Comparison of ENCODE assay signal across 10 cellular contexts in the genomic region with DNA sequence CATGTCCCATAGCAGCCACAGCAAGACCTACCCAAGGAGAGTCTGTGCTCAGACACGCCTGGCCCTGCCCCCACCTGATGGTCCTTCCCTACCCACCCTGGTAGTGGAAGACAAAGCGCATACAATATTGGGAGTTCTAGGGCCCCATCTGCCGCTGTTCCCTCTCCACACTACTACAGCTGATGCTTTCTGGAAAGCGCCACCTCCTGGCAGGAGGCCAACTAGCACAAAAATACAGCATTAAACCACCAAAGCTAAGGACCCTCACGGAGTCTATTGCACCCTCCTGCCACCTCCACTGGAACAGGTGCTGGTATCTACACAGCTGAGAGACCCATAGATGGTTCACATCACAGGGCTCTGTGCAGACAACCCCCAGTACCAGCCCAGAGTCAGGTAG. TPM values are rescaled to one million over a fixed set of nuclear protein-coding genes. Genes with fewer than 3 reads are reported as not detected.
DNase-seq lines count a peak whose midpoint lies in the region; ATAC-seq, FAIRE-seq and TF ChIP-seq lines count a peak whose summit lies in the region.
"Not testable (repeated sequence)": the region's sequence is repeated elsewhere in the genome, so short reads cannot be mapped to it uniquely, and the experiment has no call there.
"Had no signal": no experiment of that assay in that cellular context is flagged by ENCODE, and none has a peak within 500 bp of the region (broad histone marks: within the 10 kb centered on the region; RNA-seq: fewer than 3 reads in every experiment).

No MANE protein-coding gene starts in this region.

- H2BK20ac ChIP-seq in H9 (ENCODE audit: low read depth, low read length, poor library complexity, severe bottlenecking): not testable (repeated sequence)

- not testable (repeated sequence) for H3K79me1 ChIP-seq in H9 (ENCODE audit: insufficient read depth, low read depth, low read length, poor library complexity, severe bottlenecking)

- not testable (repeated sequence) for H3K14ac ChIP-seq in H9 (ENCODE audit: insufficient read depth, low read length)

- H3F3A ChIP-seq in OCI-LY1 (ENCODE audit: insufficient read depth, low read length): not testable (repeated sequence)

- H3K79me2 ChIP-seq in H9 (ENCODE audit: insufficient read depth, low read length); Karpas-422 (ENCODE audit: low read length); OCI-LY1 (ENCODE audit: insufficient read depth, low read length); HepG2 (ENCODE audit: insufficient read depth, low read length): not testable (repeated sequence)

- H3K18ac ChIP-seq in H9 (ENCODE audit: insufficient read length, low read depth, low read length): not testable (repeated sequence)

- H3K9me2 ChIP-seq in Karpas-422 (replicated peaks; ENCODE audit: insufficient read depth, low read length); OCI-LY1 (ENCODE audit: low read depth, low read length): not testable (repeated sequence)

- not testable (repeated sequence) for H4K91ac ChIP-seq in H9 (ENCODE audit: insufficient read length, low read depth, low read length)

- not testable (repeated sequence) for H4K8ac ChIP-seq in H9 (replicated peaks; ENCODE audit: insufficient read length, low read depth, low read length)

- not testable (repeated sequence) for TF ChIP-seq POLR2A in HepG2 (IDR thresholded peaks at IDR 0.05; ENCODE audit: insufficient read depth in 1 of 2, low read depth in 2 of 2, low read length in 2 of 2)

- H3K4me3 Mint-ChIP-seq in H9, WTC11: not testable (repeated sequence)

- not testable (repeated sequence) for H4K20me1 ChIP-seq in H9 (ENCODE audit: control insufficient read depth, insufficient read depth, insufficient read length); Karpas-422 (ENCODE audit: insufficient read depth, low read depth, low read length); OCI-LY1 (ENCODE audit: insufficient read depth, low read length); HepG2 (ENCODE audit: insufficient read depth, low read length)

- H3K4me1 Mint-ChIP-seq in H9, WTC11: not testable (repeated sequence)

- not testable (repeated sequence) for H3K9me3 ChIP-seq in H9 (ENCODE audit: control insufficient read depth, low read depth, low read length); Karpas-422 (ENCODE audit: low read length); OCI-LY1 (ENCODE audit: low read length); HepG2 (ENCODE audit: low read length)

- not testable (repeated sequence) for H3K27ac ChIP-seq in 22Rv1; H9 (ENCODE audit: insufficient read length, low read depth, low read length); Karpas-422 (ENCODE audit: low read length); OCI-LY1 (ENCODE audit: low read depth, low read length, poor library complexity, severe bottlenecking); HepG2 (ENCODE audit: extremely low read length, insufficient read depth, low read length)

- H3K27ac Mint-ChIP-seq in H9, WTC11: not testable (repeated sequence)

- POLR2A ChIA-PET in WTC11 (lab: Charles Lee); HepG2 (lab: Yijun Ruan, JAX): not testable (repeated sequence)

- not testable (repeated sequence) for BruUV-seq in HepG2 (replicated peaks; lab: Mats Ljungman, UMichigan)

- H3K27me3 Mint-ChIP-seq in H9 (ENCODE audit: low read depth): not testable (repeated sequence)
- peaks cover 16% of the 10 kb centered on the region for H3K27me3 Mint-ChIP-seq in WTC11 (ENCODE audit: low read depth)

- not testable (repeated sequence) for ATAC-seq in WTC11, HepG2

- not testable (repeated sequence) for H3K56ac ChIP-seq in H9 (ENCODE audit: insufficient read length, low read depth, low read length)

- not testable (repeated sequence) for DNase-seq in GM10266 (ENCODE audit: extremely low spot score); H9; HepG2 (ENCODE audit: low spot score)
- DNase-seq in Karpas-422 (peak; percentile 43), WTC11 (ENCODE audit: low spot score) (peak; percentile 29), bronchial epithelial cell (ENCODE audit: low read depth) (peak; percentile 3)

- H3K9ac ChIP-seq in H9 (ENCODE audit: extremely low read depth, insufficient read length, low read length); Karpas-422 (ENCODE audit: low read length); OCI-LY1 (ENCODE audit: low read length); HepG2 (ENCODE audit: insufficient read depth, low read depth, low read length): not testable (repeated sequence)

- TF ChIP-seq RAD21 in HepG2 (CRISPR knock-in tag; IDR thresholded peaks at IDR 0.05): not testable (repeated sequence)

- not testable (repeated sequence) for H2AFZ ChIP-seq in H9 (ENCODE audit: low read length); Karpas-422 (ENCODE audit: low read length); OCI-LY1 (ENCODE audit: low read length); HepG2 (ENCODE audit: low read length)

- not testable (repeated sequence) for H2AK5ac ChIP-seq in H9 (ENCODE audit: insufficient read length, low read length)

- intact Hi-C loops in HepG2 (cut with micrococcal nuclease; ENCODE audit: unreplicated experiment): not testable (repeated sequence)

- not testable (repeated sequence) for FAIRE-seq in bronchial epithelial cell (lab: Jason Lieb, UNC); HepG2 (lab: Jason Lieb, UNC)

- not testable (repeated sequence) for H3K4me2 ChIP-seq in H9 (ENCODE audit: insufficient read depth, insufficient read length, low read length); Karpas-422 (ENCODE audit: low read depth, low read length, poor library complexity, severe bottlenecking); OCI-LY1 (ENCODE audit: low read length); HepG2 (ENCODE audit: low read depth, low read length)

- TF ChIP-seq CTCF in 22Rv1 (IDR thresholded peaks at IDR 0.05): peak; percentile 36; the same call in 1 of the 2 replicates
- TF ChIP-seq CTCF in GM10266 (IDR thresholded peaks at IDR 0.05; ENCODE audit: control insufficient read depth, insufficient read depth, low read depth, missing control alignments): peak; percentile 18
- TF ChIP-seq CTCF in H9 (conservative IDR thresholded peaks at IDR 0.05): peak; percentile 60
- TF ChIP-seq CTCF in OCI-LY1 (IDR thresholded peaks at IDR 0.05; ENCODE audit: low read length): peak; percentile 44
- not testable (repeated sequence) for TF ChIP-seq CTCF in WTC11 (IDR thresholded peaks at IDR 0.05); bronchial epithelial cell (IDR thresholded peaks at IDR 0.05; ENCODE audit: insufficient read depth, low read length, severe bottlenecking)
- peak; percentile 41; the same call in 1 of the 2 replicates for TF ChIP-seq CTCF in HepG2 (CRISPR knock-in tag; IDR thresholded peaks at IDR 0.05)

- not testable (repeated sequence) for H3K4me3 ChIP-seq in Karpas-422 (ENCODE audit: low read length); OCI-LY1 (ENCODE audit: low read depth, low read length, poor library complexity, severe bottlenecking); bronchial epithelial cell (ENCODE audit: low read depth, low read length); HepG2 (replicated peaks in 1 of 3; ENCODE audit: insufficient read depth in 1 of 3, low read depth in 2 of 3, low read length in 3 of 3)

- peaks cover 6 to 12% of the 10 kb centered on the region in 2 experiments for H3K9me3 Mint-ChIP-seq in H9
- H3K9me3 Mint-ChIP-seq in WTC11: peaks cover 41% of the 10 kb centered on the region

- CTCF ChIA-PET in WTC11 (lab: Charles Lee): interaction anchor here (1.1 to 1.8 kb wide), 3 partner anchors 20 to 239 kb away, joined by 3 to 6 read pairs (median 4); no protein-coding TSS in a partner anchor
- CTCF ChIA-PET in HepG2 (lab: Yijun Ruan, JAX; ENCODE audit: low intra/inter-chr PET ratio, low total read pairs): not testable (repeated sequence)

- not testable (repeated sequence) for H3K4me1 ChIP-seq in H9 (ENCODE audit: insufficient read depth, low read length); Karpas-422 (ENCODE audit: low read length); OCI-LY1 (ENCODE audit: insufficient read depth, low read length, severe bottlenecking); HepG2 (ENCODE audit: insufficient read depth, low read length)

- H4K5ac ChIP-seq in H9 (ENCODE audit: insufficient read length, low read depth, low read length): not testable (repeated sequence)

- H3K23ac ChIP-seq in H9 (ENCODE audit: insufficient read length, low read depth, low read length): not testable (repeated sequence)

- whole genome bisulfite sequencing in H9 (ENCODE audit: extremely low coverage, insufficient read length, low lambda C conversion rate): no CpG with 5 or more reads among the region's 5 CpGs
- WGBS in HepG2 (ENCODE audit: low lambda C conversion rate): 40% methylated on average over 5 of the region's 5 CpGs

- not testable (repeated sequence) for H3T11ph ChIP-seq in H9 (ENCODE audit: low read length)

- not testable (repeated sequence) for H3K4ac ChIP-seq in H9 (ENCODE audit: low read depth, low read length)

- not testable (repeated sequence) for TF ChIP-seq EP300 in HepG2 (IDR thresholded peaks at IDR 0.05; ENCODE audit: low read depth in 2 of 2, low read length in 2 of 2); HepG2 (CRISPR knock-in tag; IDR thresholded peaks at IDR 0.05; ENCODE audit: borderline replicate concordance)

- H2BK120ac ChIP-seq in H9 (ENCODE audit: low read depth, low read length, poor library complexity, severe bottlenecking): not testable (repeated sequence)

- H3K23me2 ChIP-seq in H9 (ENCODE audit: insufficient read length, low read depth, low read length, poor library complexity, severe bottlenecking): not testable (repeated sequence)

- H3K36me3 Mint-ChIP-seq in H9 (ENCODE audit: insufficient read depth in 1 of 3, low read depth in 3 of 3): peaks cover 0 to 22% (median 0%) of the 10 kb centered on the region in 3 experiments; a peak in 4 of 7 replicates
- H3K36me3 Mint-ChIP-seq in WTC11: not testable (repeated sequence)

- in situ Hi-C loops in HepG2 (cut with HindIII; ENCODE audit: extremely low pct_ligation_motif_present, low pct_unique_long_range_greater_than_20kb): not testable (repeated sequence)

- H2BK12ac ChIP-seq in H9 (ENCODE audit: insufficient read length, low read depth, low read length): not testable (repeated sequence)

- H2BK15ac ChIP-seq in H9 (ENCODE audit: low read depth, low read length): not testable (repeated sequence)

- not testable (repeated sequence) for H3K27me3 ChIP-seq in H9 (ENCODE audit: insufficient read depth, low read length); Karpas-422 (ENCODE audit: low read length); OCI-LY1 (ENCODE audit: insufficient read depth, low read length); bronchial epithelial cell (ENCODE audit: control insufficient read depth, insufficient read depth, low read length); HepG2 (ENCODE audit: control insufficient read depth in 1 of 2, insufficient read depth in 2 of 2, low read length in 2 of 2)

- not testable (repeated sequence) for H2BK5ac ChIP-seq in H9 (ENCODE audit: insufficient read length, low read length)

- not testable (repeated sequence) for H3K36me3 ChIP-seq in Karpas-422 (ENCODE audit: insufficient read depth, low read length); OCI-LY1 (ENCODE audit: insufficient read depth, low read length); bronchial epithelial cell (ENCODE audit: control insufficient read depth, insufficient read depth, low read length); HepG2 (replicated peaks in 1 of 2; ENCODE audit: control insufficient read depth in 1 of 2, insufficient read depth in 2 of 2, low read length in 2 of 2)

RNA-seq across cellular contexts. Expression of gene IGFBP5, which starts 50.9 kb away (rescaled TPM):
- 0.61 and 0.90 TPM in 2 replicates for total RNA-seq in H9 (2021)
- not detected in 2 replicates for total RNA-seq in Karpas-422 (2014; rRNA removed; shearing (Covaris generic); ENCODE audit: low replicate concordance)
- total RNA-seq in WTC11 (2021): 5.3 to 12.5 TPM (median 6.4 TPM) in 3 replicates
- total RNA-seq in bronchial epithelial cell: 0.51 and 9.2 TPM in 2 replicates
- total RNA-seq in HepG2 (2016; rRNA removed; fragmentation: Illumina TruSeq; extraction: Trizol): not detected in 2 replicates
- total RNA-seq in HepG2 (2016; cell fraction: cytosol; rRNA removed; fragmentation: Illumina TruSeq; extraction: Trizol; ENCODE audit: low read depth): not detected in 2 replicates
- total RNA-seq in HepG2 (2016; cell fraction: insoluble cytoplasmic fraction; rRNA removed; fragmentation: Illumina TruSeq; extraction: Trizol): 0.02 TPM in 1 of 2 replicates, not detected in the other
- not detected in 2 replicates for total RNA-seq in HepG2 (2016; cell fraction: membrane; rRNA removed; fragmentation: Illumina TruSeq; extraction: Trizol)
- total RNA-seq in HepG2 (2016; cell fraction: nucleus; rRNA removed; fragmentation: Illumina TruSeq; extraction: Trizol): not detected in 2 replicates
- 0.07 and 0.15 TPM in 2 replicates for polyA plus RNA-seq in HepG2 (2011; rRNA removed)
- 0.05 TPM in 2 replicates for polyA plus RNA-seq in HepG2 (2011; cell fraction: cytosol; rRNA removed)
- 0.03 and 0.14 TPM in 2 replicates for polyA plus RNA-seq in HepG2 (2011; cell fraction: nucleus; rRNA removed)
- 0.11 TPM in 1 of 2 replicates, not detected in the other for polyA plus RNA-seq in HepG2 (2012)
- polyA plus RNA-seq in HepG2 (2016; cell fraction: cytosol; fragmentation: Illumina TruSeq; extraction: Trizol; ENCODE audit: low read depth): not detected in 2 replicates
- polyA plus RNA-seq in HepG2 (2016; cell fraction: insoluble cytoplasmic fraction; fragmentation: Illumina TruSeq; extraction: Trizol; ENCODE audit: low read depth): not detected in 2 replicates
- not detected in 2 replicates for polyA plus RNA-seq in HepG2 (2016; cell fraction: membrane; fragmentation: Illumina TruSeq; extraction: Trizol; ENCODE audit: low read depth)
- not detected in 2 replicates for polyA plus RNA-seq in HepG2 (2016; cell fraction: nucleus; fragmentation: Illumina TruSeq; extraction: Trizol; ENCODE audit: insufficient read depth, low read depth)
- polyA minus RNA-seq in HepG2 (2011; rRNA and poly(A)+ RNA removed; ENCODE audit: low replicate concordance): 0.02 TPM in 1 of 2 replicates, not detected in the other
- not detected in 2 replicates for polyA minus RNA-seq in HepG2 (2011; cell fraction: cytosol; rRNA and poly(A)+ RNA removed)
- polyA minus RNA-seq in HepG2 (2011; cell fraction: nucleus; rRNA and poly(A)+ RNA removed): under 0.01 TPM in 1 of 2 replicates, not detected in the other
- total RNA-seq: CD8-positive, alpha-beta memory T cell; T-helper 2 cell treated with Interferon-gamma antibody and Interleukin-4, amounts not matched to agents 100 ng/mL and 5 ng/mL, for 36 hours had no signal
- polyA plus RNA-seq: CD8-positive, alpha-beta memory T cell had no signal
